Comparison of ENCODE assay signal across 8 cellular contexts in the genomic region with DNA sequence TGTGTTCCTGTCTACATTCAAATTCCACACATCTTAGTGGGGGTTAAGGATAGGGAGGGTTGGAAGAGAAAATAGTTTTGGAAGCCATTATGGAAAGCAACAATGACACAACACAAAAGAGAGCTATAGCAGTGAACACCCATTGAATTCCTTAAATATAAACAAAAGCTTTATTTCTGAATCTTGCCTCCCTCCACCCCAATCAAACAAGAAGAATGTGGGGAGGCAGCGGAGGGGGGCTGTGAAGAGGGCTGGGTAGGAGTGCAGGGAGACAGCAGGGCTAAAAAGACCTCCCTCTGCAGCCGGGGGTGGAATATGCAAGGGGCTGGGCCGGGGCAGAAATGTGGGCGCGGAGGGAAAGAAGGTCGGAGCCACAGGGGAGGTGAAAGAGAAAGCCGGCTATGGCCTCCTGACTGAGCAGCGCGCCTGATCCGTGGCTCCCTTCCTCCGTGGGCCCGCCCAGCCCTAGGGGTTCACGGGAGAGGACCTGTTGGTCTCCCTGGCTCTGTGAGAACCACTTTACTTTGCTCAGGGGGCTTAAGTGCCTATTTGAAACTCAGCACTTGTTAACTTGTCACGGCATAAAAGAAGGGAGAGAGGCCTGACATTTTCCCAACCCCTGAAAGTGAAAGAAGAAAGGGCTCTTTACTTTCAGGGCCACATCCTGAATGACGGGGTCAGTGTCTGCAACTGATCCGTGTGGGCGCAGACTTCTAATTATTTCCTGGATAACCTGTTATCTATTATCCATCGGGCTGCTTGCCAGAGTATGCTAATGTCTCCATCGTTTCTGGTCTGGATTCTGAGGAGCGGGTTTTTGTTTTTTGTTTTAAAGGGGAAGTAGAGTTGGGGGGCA.
A peak's percentile ranks its signal among the peaks of the same experiment; 100 is the strongest.
DNase-seq lines count a peak whose midpoint lies in the region.

No MANE protein-coding gene starts in this region.

- DNase-seq in EL = peak; percentile 54
- peak; percentile 73 for DNase-seq in NCI-H1105 (lab: John Stamatoyannopoulos, UW)
- DNase-seq in activated CD8-positive, alpha-beta memory T cell treated with anti-CD3 and anti-CD28 coated beads, Interleukin-2, amount 50 U/mL, for 4 hours = peak; percentile 31
- DNase-seq in AML-193 (lab: John Stamatoyannopoulos, UW) = no peak
- DNase-seq in SIG-M5 treated with dmso at 0.1 percent for 504 hours (lab: John Stamatoyannopoulos, UW; ENCODE audit: unreplicated experiment) = no peak

- peaks cover 3 to 6% of the 10 kb centered on the region in 2 donors for H3K4me1 ChIP-seq in esophagus (ENCODE audit: control insufficient read depth in 2 of 2, insufficient read depth in 2 of 2, low read length in 1 of 2)
- H3K4me1 ChIP-seq in mucosa of rectum (ENCODE audit: control insufficient read depth in 2 of 2, insufficient read depth in 2 of 2, low read length in 2 of 2) = peaks cover 40 to 41% of the 10 kb centered on the region in 2 donors
- peaks cover 4% of the 10 kb centered on the region for H3K4me1 ChIP-seq in thymus (ENCODE audit: control insufficient read depth, insufficient read depth, low read length)

- H3K4me3 ChIP-seq in esophagus (ENCODE audit: low read depth in 1 of 2, low read length in 2 of 2) (peak overlapping the region; percentile 31 to 42), mucosa of rectum (ENCODE audit: low read length in 2 of 2) (peak overlapping the region; percentile 64 to 72), thymus (ENCODE audit: low read length) (peak overlapping the region; percentile 55)

- no peaks in the 10 kb centered on the region for H3K36me3 ChIP-seq in esophagus (ENCODE audit: control insufficient read depth in 2 of 2, insufficient read depth in 2 of 2, low read length in 1 of 2)
- no peaks in the 10 kb centered on the region for H3K36me3 ChIP-seq in mucosa of rectum (ENCODE audit: control insufficient read depth in 2 of 2, insufficient read depth in 2 of 2, low read length in 2 of 2)
- H3K36me3 ChIP-seq in thymus (ENCODE audit: control insufficient read depth, insufficient read depth) = no peaks in the 10 kb centered on the region

- peak overlapping the region; percentile 42 to 71 for H3K9ac ChIP-seq in mucosa of rectum (ENCODE audit: low read depth in 1 of 2, low read length in 2 of 2)

- WGBS in esophagus, 2 donors = 9% methylated on average over 20 of the region's 20 CpGs
- WGBS in thymus = 27% methylated on average over 20 of the region's 20 CpGs

- H3K9me3 ChIP-seq in esophagus (ENCODE audit: control insufficient read depth in 2 of 2, insufficient read depth in 1 of 2, low read depth in 1 of 2, low read length in 1 of 2) = no peaks in the 10 kb centered on the region
- no peaks in the 10 kb centered on the region for H3K9me3 ChIP-seq in mucosa of rectum (ENCODE audit: control insufficient read depth in 2 of 2, low read length in 2 of 2)
- H3K9me3 ChIP-seq in thymus (ENCODE audit: control insufficient read depth) = no peaks in the 10 kb centered on the region

- no peaks in the 10 kb centered on the region for H3K27me3 ChIP-seq in esophagus (ENCODE audit: control insufficient read depth in 1 of 2, insufficient read depth in 2 of 2, low read length in 2 of 2)
- no peaks in the 10 kb centered on the region for H3K27me3 ChIP-seq in mucosa of rectum (ENCODE audit: control insufficient read depth in 2 of 2, insufficient read depth in 2 of 2, low read length in 2 of 2)
- no peaks in the 10 kb centered on the region for H3K27me3 ChIP-seq in thymus (ENCODE audit: control insufficient read depth, insufficient read depth)

- H3K27ac ChIP-seq in esophagus (ENCODE audit: low read depth in 2 of 2, low read length in 1 of 2) = peak overlapping the region; percentile 70 to 75
- H3K27ac ChIP-seq in mucosa of rectum (ENCODE audit: low read depth in 2 of 2, low read length in 2 of 2) = peak overlapping the region; percentile 67 to 80
- peak overlapping the region; percentile 58 for H3K27ac ChIP-seq in thymus (ENCODE audit: low read depth)

Comparison
In these comparisons a context has a peak if more than half of its experiments do, and no peak if none do; other contexts are left out.
1. DNase-seq: peak in EL (single experiment), NCI-H1105 (single experiment) and activated CD8-positive, alpha-beta memory T cell treated with anti-CD3 and anti-CD28 coated beads, Interleukin-2, amount 50 U/mL, for 4 hours (single experiment); none in AML-193 (0 of 2) and SIG-M5 treated with dmso at 0.1 percent for 504 hours (single experiment).
2. Peak in every context shown above with its lines, with median percentiles within 50 percentile points of each other: H3K27ac ChIP-seq and H3K4me3 ChIP-seq.